ENCODE assay signal across 8 cellular contexts in the genomic region with DNA sequence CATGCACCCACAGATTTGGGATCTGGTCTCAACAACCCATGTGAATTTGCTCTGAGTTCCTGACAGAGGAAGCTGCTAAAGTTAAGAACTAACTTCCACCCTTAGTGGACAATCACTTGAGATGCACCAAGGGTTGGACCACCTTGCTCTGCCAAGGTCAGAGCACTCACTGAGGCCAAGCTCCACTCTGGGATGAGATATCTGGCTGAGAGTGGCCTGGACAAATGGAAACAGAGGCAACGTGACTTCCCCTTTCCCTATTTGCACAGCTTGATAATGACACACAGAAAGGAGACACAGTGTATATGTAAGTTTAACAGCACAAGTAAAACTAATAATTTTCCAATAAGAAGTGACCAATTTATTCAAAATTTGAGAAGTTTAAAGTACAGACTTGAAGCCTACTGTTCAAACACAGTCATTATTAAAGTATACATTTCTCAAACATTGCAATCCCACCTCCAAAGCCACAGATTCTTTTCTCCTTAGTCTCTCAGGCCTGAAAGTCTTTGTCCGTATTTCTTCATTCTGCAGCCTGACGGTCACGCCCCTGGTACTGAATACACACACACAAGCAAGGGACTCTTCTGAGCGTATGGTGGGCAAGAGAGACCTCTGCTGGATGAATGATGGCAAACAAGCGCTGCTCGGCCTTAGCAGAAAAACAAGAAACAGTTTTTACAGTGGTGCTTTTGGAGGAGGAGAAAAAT. TPM values are rescaled to one million over a fixed set of nuclear protein-coding genes. Genes with fewer than 3 reads are reported as not detected.
DNase-seq lines count a peak whose midpoint lies in the region; ATAC-seq and TF ChIP-seq lines count a peak whose summit lies in the region.

No MANE protein-coding gene starts in this region.

- peaks cover 9% of the 10 kb centered on the region for H3K4me1 Mint-ChIP-seq in activated B cell treated with CpG ODN at 0.5 μM for 24 hours

- POLR2A ChIA-PET in activated B cell treated with CpG ODN at 0.5 μM for 24 hours (lab: Charles Lee) = no interaction called here

- no peaks in the 10 kb centered on the region for H3K36me3 ChIP-seq in BE2C

- peaks cover 26% of the 10 kb centered on the region for H3K27me3 ChIP-seq in BE2C

- H3K4me1 ChIP-seq in BE2C = no peaks in the 10 kb centered on the region

- no peaks in the 10 kb centered on the region for H3K36me3 Mint-ChIP-seq in activated B cell treated with CpG ODN at 0.5 μM for 24 hours (ENCODE audit: low read depth)

- H3K9me3 ChIP-seq in BE2C = no peaks in the 10 kb centered on the region

- H3K27me3 Mint-ChIP-seq in activated B cell treated with CpG ODN at 0.5 μM for 24 hours = peaks cover 5% of the 10 kb centered on the region

- TF ChIP-seq CTCF in BE2C (IDR thresholded peaks at IDR 0.05; ENCODE audit: low read depth, low read length) (peak; percentile 97), activated B cell treated with CpG ODN at 0.5 μM for 24 hours (IDR thresholded peaks at IDR 0.05) (peak; percentile 43)

- DNase-seq in BE2C (peak; percentile 73), NCI-H345 treated with DMSO at 0.1 percent for 48 hours (lab: John Stamatoyannopoulos, UW; ENCODE audit: unreplicated experiment) (peak; percentile 86), activated B cell treated with CpG ODN at 0.5 μM for 24 hours (no peak), left colon (peak; percentile 51 to 64)
- DNase-seq in central memory CD4-positive, alpha-beta T cell = peak; percentile 47
- DNase-seq in stimulated activated CD4-positive, alpha-beta T cell treated with anti-CD3 and anti-CD28 coated beads, Interleukin-2, amount 100 ng/mL, for 48 hours = peak; percentile 40 to 47

- no peak overlapping the region for H3K4me3 ChIP-seq in BE2C (ENCODE audit: low read depth, low read length)

- no peak overlapping the region for H3K4me3 Mint-ChIP-seq in activated B cell treated with CpG ODN at 0.5 μM for 24 hours

- H3K9me3 Mint-ChIP-seq in activated B cell treated with CpG ODN at 0.5 μM for 24 hours = no peaks in the 10 kb centered on the region

- no peak overlapping the region for H3K27ac Mint-ChIP-seq in activated B cell treated with CpG ODN at 0.5 μM for 24 hours

- CTCF ChIA-PET in activated B cell treated with CpG ODN at 0.5 μM for 24 hours (lab: Charles Lee) = interaction anchor here (0.8 to 5.5 kb wide), 8 partner anchors 9 to 1069 kb away, joined by 3 to 55 read pairs (median 4); no protein-coding TSS in a partner anchor

- intact Hi-C loops in activated B cell treated with CpG ODN at 0.5 μM for 24 hours (cut with micrococcal nuclease) (loop anchor here (1.0 to 10.0 kb wide), 4 partner anchors 227 to 920 kb away; no protein-coding TSS in a partner anchor), left colon (cut with DNase I, micrococcal nuclease) (loop anchor here in 1 of 2 donors (5.0 to 10.0 kb wide), 2 partner anchors 630 to 908 kb away; no protein-coding TSS in a partner anchor)

- ATAC-seq in GM19043 (IDR thresholded peaks at IDR 0.05; ENCODE audit: low read depth, unreplicated experiment) (peak; percentile 95), HG03280 (IDR thresholded peaks at IDR 0.05; ENCODE audit: unreplicated experiment) (peak; percentile 93), activated B cell treated with CpG ODN at 0.5 μM for 24 hours (ENCODE audit: low read depth) (peak; percentile 85), left colon (peak; percentile 99)

RNA-seq across cellular contexts. Expression of gene TMEM30B, which starts 28.6 kb away (rescaled TPM):
- not detected for polyA plus RNA-seq in BE2C (2012; ENCODE audit: insufficient read depth, insufficient read length, low read depth)
- total RNA-seq in activated B cell treated with CpG ODN at 0.5 μM for 24 hours (not detected in 2 replicates), left colon (10 to 100 TPM; 68.5 to 69.0 TPM)

Comparison
In these comparisons a context has a peak if more than half of its experiments do, and no peak if none do; other contexts are left out.
1. RNA of gene TMEM30B, which starts 28.6 kb away (total RNA-seq): 68.5 to 69.0 TPM in left colon; not detected in activated B cell treated with CpG ODN at 0.5 μM for 24 hours; every median in the first group is over 10 times any median in the second.
2. Peak in every context shown above with its lines, with median percentiles within 50 percentile points of each other: ATAC-seq.